ENCODE assay signal across 8 cellular contexts in genomic region chr21:34075099-34075425, GRCh38. TPM values are rescaled to one million over a fixed set of nuclear protein-coding genes. Genes with fewer than 3 reads are reported as not detected.
DNase-seq lines count a peak whose midpoint lies in the region; ATAC-seq, FAIRE-seq and TF ChIP-seq lines count a peak whose summit lies in the region.

No MANE protein-coding gene starts in this region.

- POLR2A ChIA-PET in AG04450 (lab: Yijun Ruan, JAX): interaction anchor here (0.7 to 0.9 kb wide), 2 partner anchors 54 to 127 kb away, joined by 3 to 4 read pairs; no protein-coding TSS in a partner anchor
- POLR2A ChIA-PET in naive thymus-derived CD4-positive, alpha-beta T cell (lab: Charles Lee): interaction anchor here (0.8 to 6.3 kb wide), 13 partner anchors 11 to 151 kb away, joined by 3 to 58 read pairs (median 7); no protein-coding TSS in a partner anchor
- POLR2A ChIA-PET in HEK293T (lab: Yijun Ruan, JAX): interaction anchor here (1.4 kb wide), 1 partner anchor 106 kb away, joined by 4 read pairs; no protein-coding TSS in a partner anchor

- no peak for ATAC-seq in naive thymus-derived CD4-positive, alpha-beta T cell
- ATAC-seq in GM21529 (IDR thresholded peaks at IDR 0.05; ENCODE audit: unreplicated experiment) (no peak), HG02759 (IDR thresholded peaks at IDR 0.05; ENCODE audit: unreplicated experiment) (no peak)

- H3K4me1 ChIP-seq in HUES64 (ENCODE audit: insufficient read depth, low read length): peaks cover 37% of the 10 kb centered on the region
- H3K4me1 ChIP-seq in naive thymus-derived CD4-positive, alpha-beta T cell (ENCODE audit: control insufficient read depth in 2 of 2, insufficient read depth in 2 of 2, low read length in 2 of 2): peaks cover 48 to 49% of the 10 kb centered on the region in 2 donors

- H3K36me3 Mint-ChIP-seq in chondrocyte (ENCODE audit: low read depth): peaks cover 8% of the 10 kb centered on the region
- H3K36me3 Mint-ChIP-seq in naive thymus-derived CD4-positive, alpha-beta T cell: peaks cover 0 to 41% (median 4%) of the 10 kb centered on the region in 5 donors

- H3K4me3 ChIP-seq in AG04450 (ENCODE audit: low read depth, low read length): peak overlapping the region; percentile 86
- peak overlapping the region; percentile 83 for H3K4me3 ChIP-seq in HUES64 (ENCODE audit: low read length)
- peak overlapping the region; percentile 72 for H3K4me3 ChIP-seq in naive thymus-derived CD4-positive, alpha-beta T cell (ENCODE audit: low read length)

- no peaks in the 10 kb centered on the region for H3K9me3 ChIP-seq in AG04450 (ENCODE audit: control insufficient read depth, insufficient read depth, low read length)
- H3K9me3 ChIP-seq in HUES64 (ENCODE audit: insufficient read depth, low read depth, low read length): no peaks in the 10 kb centered on the region
- no peaks in the 10 kb centered on the region for H3K9me3 ChIP-seq in naive thymus-derived CD4-positive, alpha-beta T cell (ENCODE audit: control insufficient read depth in 2 of 3, low read length in 3 of 3)

- intact Hi-C loops in naive thymus-derived CD4-positive, alpha-beta T cell (cut with micrococcal nuclease): loop anchor here (1.0 to 5.0 kb wide), 8 partner anchors 11 to 272 kb away; no protein-coding TSS in a partner anchor

- no peaks in the 10 kb centered on the region for H3K27me3 ChIP-seq in AG04450 (ENCODE audit: control insufficient read depth, insufficient read depth, low read length)
- H3K27me3 ChIP-seq in HUES64 (ENCODE audit: insufficient read depth, low read length): peaks cover 6% of the 10 kb centered on the region
- H3K27me3 ChIP-seq in naive thymus-derived CD4-positive, alpha-beta T cell (ENCODE audit: control insufficient read depth in 2 of 2, insufficient read depth in 2 of 2, low read length in 2 of 2): no peaks in the 10 kb centered on the region

- CTCF ChIA-PET in AG04450 (lab: Charles Lee) (interaction anchor here (1.4 to 2.9 kb wide), 3 partner anchors 151 to 273 kb away, joined by 6 to 18 read pairs (median 8); no protein-coding TSS in a partner anchor), HEK293T (lab: Yijun Ruan, JAX) (interaction anchor here (0.6 kb wide), 1 partner anchor 602 kb away, joined by 3 read pairs; no protein-coding TSS in a partner anchor)
- CTCF ChIA-PET in naive thymus-derived CD4-positive, alpha-beta T cell (lab: Charles Lee): interaction anchor here (2.4 to 3.3 kb wide), 2 partner anchors 126 to 151 kb away, joined by 16 to 24 read pairs; no protein-coding TSS in a partner anchor

- 36% methylated on average over 2 of the region's 2 CpGs for WGBS in HUES64

- H3K4me3 Mint-ChIP-seq in chondrocyte (ENCODE audit: unreplicated experiment): peak overlapping the region; percentile 93
- H3K4me3 Mint-ChIP-seq in naive thymus-derived CD4-positive, alpha-beta T cell: peak overlapping the region; percentile 88 to 98 (median 96)

- TF ChIP-seq CTCF in AG04450 (IDR thresholded peaks at IDR 0.05; ENCODE audit: low read depth, low read length): no peak
- TF ChIP-seq CTCF in chondrocyte (IDR thresholded peaks at IDR 0.05): no peak

- H3K27me3 Mint-ChIP-seq in chondrocyte (ENCODE audit: low read depth): no peaks in the 10 kb centered on the region
- no peaks in the 10 kb centered on the region for H3K27me3 Mint-ChIP-seq in naive thymus-derived CD4-positive, alpha-beta T cell

- H3K27ac Mint-ChIP-seq in chondrocyte (ENCODE audit: unreplicated experiment): peak overlapping the region; percentile 88
- peak overlapping the region; percentile 89 to 95 (median 92) for H3K27ac Mint-ChIP-seq in naive thymus-derived CD4-positive, alpha-beta T cell

- FAIRE-seq in GM12892 (lab: Jason Lieb, UNC): no peak

- H3K9me3 Mint-ChIP-seq in chondrocyte (ENCODE audit: low read depth): no peaks in the 10 kb centered on the region
- no peaks in the 10 kb centered on the region for H3K9me3 Mint-ChIP-seq in naive thymus-derived CD4-positive, alpha-beta T cell

- no peak for TF ChIP-seq POLR2A in GM12892 (IDR thresholded peaks at IDR 0.05; ENCODE audit: low read depth, low read length)

- H3K9ac ChIP-seq in HUES64 (ENCODE audit: low read depth, low read length): no peak overlapping the region; the same call in 1 of the 2 replicates

- DNase-seq in AG04450 (ENCODE audit: low read depth, low spot score) (no peak), chondrocyte (ENCODE audit: low spot score) (no peak), GM12892 (ENCODE audit: insufficient read length) (no peak), HEK293T (ENCODE audit: extremely low spot score) (no peak)
- no peak for DNase-seq in naive thymus-derived CD4-positive, alpha-beta T cell

- H3K36me3 ChIP-seq in HUES64 (ENCODE audit: insufficient read depth, low read length): peaks cover 32% of the 10 kb centered on the region
- peaks cover 0 to 2% (median 0%) of the 10 kb centered on the region in 3 experiments for H3K36me3 ChIP-seq in naive thymus-derived CD4-positive, alpha-beta T cell (ENCODE audit: control insufficient read depth in 2 of 3, insufficient read depth in 3 of 3, low read length in 3 of 3)

- no peak overlapping the region for H3K27ac ChIP-seq in AG04450 (ENCODE audit: low read depth, low read length)
- no peak overlapping the region; the same call in 1 of the 2 replicates for H3K27ac ChIP-seq in HUES64 (ENCODE audit: low read depth, low read length)
- peak overlapping the region; percentile 66 for H3K27ac ChIP-seq in naive thymus-derived CD4-positive, alpha-beta T cell (ENCODE audit: low read depth, low read length)

- H3K4me1 Mint-ChIP-seq in chondrocyte (ENCODE audit: low read depth): peaks cover 56% of the 10 kb centered on the region
- H3K4me1 Mint-ChIP-seq in naive thymus-derived CD4-positive, alpha-beta T cell: peaks cover 9 to 72% (median 63%) of the 10 kb centered on the region in 7 donors

TF ChIP-seq in HEK293T, 16 proteins besides CTCF, POLR2A, EP300 and RAD21:
- TF ChIP-seq FOXA1 (IDR thresholded peaks at IDR 0.05) (no peak), HDGF (IDR thresholded peaks at IDR 0.05; ENCODE audit: borderline replicate concordance) (no peak), NFRKB (IDR thresholded peaks at IDR 0.05) (no peak), SUZ12 (IDR thresholded peaks at IDR 0.05) (no peak), PKNOX1 (IDR thresholded peaks at IDR 0.05) (no peak), FOXM1 (IDR thresholded peaks at IDR 0.05; ENCODE audit: borderline replicate concordance) (no peak), FOXK2 (IDR thresholded peaks at IDR 0.05) (no peak), TARDBP (IDR thresholded peaks at IDR 0.05) (no peak), LEF1 (IDR thresholded peaks at IDR 0.05; ENCODE audit: borderline replicate concordance) (no peak), ELF4 (IDR thresholded peaks at IDR 0.05) (no peak), L3MBTL2 (conservative IDR thresholded peaks at IDR 0.05) (no peak)
TF ChIP-seq in HEK293T: peak in this region for 0.

RNA-seq across cellular contexts. Expression of gene MRPS6, which starts 1.7 kb away (rescaled TPM):
- 31.4 and 35.8 TPM in 2 replicates for polyA plus RNA-seq in AG04450 (2011; rRNA removed)
- 10.4 and 14.3 TPM in 2 replicates for polyA minus RNA-seq in AG04450 (2011; rRNA and poly(A)+ RNA removed)
- 130 TPM for polyA plus RNA-seq in HUES64 (2013, experiment 1 of 2)
- polyA plus RNA-seq in HUES64 (2013, experiment 2 of 2): 148 TPM
- 102 to 106 TPM (median 104 TPM) in 3 replicates for total RNA-seq in chondrocyte
- 10 to 100 TPM; 25.5 to 92.7 (median 87.9) TPM for total RNA-seq in naive thymus-derived CD4-positive, alpha-beta T cell
- polyA plus RNA-seq in naive thymus-derived CD4-positive, alpha-beta T cell: 100 to 1,000 TPM; 183 to 193 TPM
- polyA plus RNA-seq in GM12892 (2012; ENCODE audit: missing spikeins): 86.3 TPM

RNA-seq across cellular contexts. Expression of gene SLC5A3, which starts 1.7 kb away (rescaled TPM):
- 7.1 and 9.5 TPM in 2 replicates for polyA plus RNA-seq in AG04450 (2011; rRNA removed)
- polyA minus RNA-seq in AG04450 (2011; rRNA and poly(A)+ RNA removed): 18.4 and 30.6 TPM in 2 replicates
- 6.8 TPM for polyA plus RNA-seq in HUES64 (2013, experiment 1 of 2)
- polyA plus RNA-seq in HUES64 (2013, experiment 2 of 2): 7.4 TPM
- total RNA-seq in chondrocyte: 47.6 to 92.7 TPM (median 48.0 TPM) in 3 replicates
- total RNA-seq in naive thymus-derived CD4-positive, alpha-beta T cell: 10 to 100 TPM in 3 of 5 experiments, 1 to 10 TPM in 2; 8.8 to 45.5 (median 34.0) TPM
- polyA plus RNA-seq in naive thymus-derived CD4-positive, alpha-beta T cell: 1 to 10 TPM; 1.8 to 2.1 TPM
- 12.1 TPM for polyA plus RNA-seq in GM12892 (2012; ENCODE audit: missing spikeins)
